8 cellular contexts compared by ENCODE assay signal in genomic region chr12:108734200-108734906, GRCh38. TPM values are rescaled to one million over a fixed set of nuclear protein-coding genes. Genes with fewer than 3 reads are reported as not detected.
DNase-seq lines count a peak whose midpoint lies in the region; FAIRE-seq and TF ChIP-seq lines count a peak whose summit lies in the region.

No MANE protein-coding gene starts in this region.

- H3K27me3 ChIP-seq in OCI-LY3 (ENCODE audit: low read depth, low read length) = peaks cover 10% of the 10 kb centered on the region; the same call in 1 of the 2 replicates
- no peaks in the 10 kb centered on the region for H3K27me3 ChIP-seq in duodenal mucosa (ENCODE audit: control insufficient read depth in 1 of 2, insufficient read depth in 2 of 2, low read length in 2 of 2)

- H3K4me1 Mint-ChIP-seq in activated naive CD4-positive, alpha-beta T cell treated with anti-CD3 and anti-CD28 coated beads, Interleukin-2, amount 10 ng/mL, durations not matched to agents 7 days and 5 days = peaks cover 25% of the 10 kb centered on the region
- H3K4me1 Mint-ChIP-seq in osteocyte (ENCODE audit: unreplicated experiment) = peaks cover 12% of the 10 kb centered on the region

- no peaks in the 10 kb centered on the region for H3K9me3 Mint-ChIP-seq in activated naive CD4-positive, alpha-beta T cell treated with anti-CD3 and anti-CD28 coated beads, Interleukin-2, amount 10 ng/mL, durations not matched to agents 7 days and 5 days
- H3K9me3 Mint-ChIP-seq in osteocyte (ENCODE audit: unreplicated experiment) = peaks cover 5% of the 10 kb centered on the region

- H3K4me1 ChIP-seq in OCI-LY3 (ENCODE audit: low read length) = peaks cover 38% of the 10 kb centered on the region
- peaks cover 21 to 26% of the 10 kb centered on the region in 2 donors for H3K4me1 ChIP-seq in duodenal mucosa (ENCODE audit: control insufficient read depth in 1 of 2, insufficient read depth in 2 of 2, low read length in 2 of 2)

- H3K9me3 ChIP-seq in OCI-LY3 (ENCODE audit: insufficient read depth, low read length) = no peaks in the 10 kb centered on the region
- peaks cover 0 to 3% of the 10 kb centered on the region in 2 donors for H3K9me3 ChIP-seq in duodenal mucosa (ENCODE audit: control insufficient read depth in 1 of 2, low read length in 2 of 2)

- H3K27ac ChIP-seq in OCI-LY3 (ENCODE audit: low read length) = no peak overlapping the region
- peak overlapping the region; percentile 77 for H3K27ac ChIP-seq in duodenal mucosa (ENCODE audit: low read depth, low read length)

- H3K4me3 Mint-ChIP-seq in activated naive CD4-positive, alpha-beta T cell treated with anti-CD3 and anti-CD28 coated beads, Interleukin-2, amount 10 ng/mL, durations not matched to agents 7 days and 5 days = no peak overlapping the region
- H3K4me3 Mint-ChIP-seq in osteocyte (ENCODE audit: unreplicated experiment) = no peak overlapping the region

- TF ChIP-seq CTCF in OCI-LY3 (IDR thresholded peaks at IDR 0.05; ENCODE audit: low read depth, low read length) (no peak), osteocyte (IDR thresholded peaks at IDR 0.05) (no peak)

- H3K4me2 ChIP-seq in OCI-LY3 (ENCODE audit: low read length) = peak overlapping the region; percentile 40

- H3K27me3 Mint-ChIP-seq in activated naive CD4-positive, alpha-beta T cell treated with anti-CD3 and anti-CD28 coated beads, Interleukin-2, amount 10 ng/mL, durations not matched to agents 7 days and 5 days = peaks cover 16% of the 10 kb centered on the region
- no peaks in the 10 kb centered on the region for H3K27me3 Mint-ChIP-seq in osteocyte (ENCODE audit: unreplicated experiment)

- H4K20me1 ChIP-seq in OCI-LY3 (ENCODE audit: insufficient read depth, low read length) = peaks cover 8% of the 10 kb centered on the region

- H3K36me3 Mint-ChIP-seq in activated naive CD4-positive, alpha-beta T cell treated with anti-CD3 and anti-CD28 coated beads, Interleukin-2, amount 10 ng/mL, durations not matched to agents 7 days and 5 days = no peaks in the 10 kb centered on the region
- no peaks in the 10 kb centered on the region for H3K36me3 Mint-ChIP-seq in osteocyte (ENCODE audit: unreplicated experiment)

- H3K79me2 ChIP-seq in OCI-LY3 (ENCODE audit: low read length) = peaks cover 18% of the 10 kb centered on the region

- H2AFZ ChIP-seq in OCI-LY3 (ENCODE audit: low read depth, low read length) = peak overlapping the region; percentile 26; the same call in 1 of the 2 replicates

- H3K9ac ChIP-seq in OCI-LY3 (ENCODE audit: low read length) (peak overlapping the region; percentile 5; the same call in 1 of the 2 replicates), duodenal mucosa (ENCODE audit: low read depth in 1 of 2, low read length in 2 of 2) (peak overlapping the region; percentile 20 to 41)

- CTCF ChIA-PET in activated naive CD4-positive, alpha-beta T cell treated with anti-CD3 and anti-CD28 coated beads, Interleukin-2, amount 10 ng/mL, durations not matched to agents 7 days and 5 days (lab: Charles Lee) = interaction anchor here (3.1 kb wide), 1 partner anchor 70 kb away, joined by 10 read pairs; no protein-coding TSS in a partner anchor

- H3K27ac Mint-ChIP-seq in activated naive CD4-positive, alpha-beta T cell treated with anti-CD3 and anti-CD28 coated beads, Interleukin-2, amount 10 ng/mL, durations not matched to agents 7 days and 5 days = no peak overlapping the region
- H3K27ac Mint-ChIP-seq in osteocyte (ENCODE audit: unreplicated experiment) = peak overlapping the region; percentile 59

- FAIRE-seq in GM19239 (lab: Jason Lieb, UNC) = no peak

- peak overlapping the region; percentile 21 for H3K4me3 ChIP-seq in OCI-LY3 (ENCODE audit: low read length)
- H3K4me3 ChIP-seq in duodenal mucosa (ENCODE audit: low read depth in 1 of 2, low read length in 2 of 2) = no peak overlapping the region

- H3K36me3 ChIP-seq in OCI-LY3 (replicated peaks; ENCODE audit: low read depth, low read length) (no peaks in the 10 kb centered on the region), duodenal mucosa (ENCODE audit: control insufficient read depth in 1 of 2, insufficient read depth in 2 of 2, low read length in 2 of 2) (no peaks in the 10 kb centered on the region)

- DNase-seq in activated naive CD4-positive, alpha-beta T cell treated with Interleukin-2 at 50 U/mL for 16 hours = peak; percentile 7
- no peak for DNase-seq in activated naive CD4-positive, alpha-beta T cell treated with anti-CD3 and anti-CD28 coated beads, Interleukin-2, amount 10 ng/mL, durations not matched to agents 7 days and 5 days
- DNase-seq in osteocyte (ENCODE audit: extremely low spot score, unreplicated experiment) (peak; percentile 40), GM19239 (ENCODE audit: insufficient read length, low spot score) (no peak), DMS79 treated with DMSO at 0.1 percent for 48 hours (lab: John Stamatoyannopoulos, UW) (no peak), NCI-H2196 treated with DMSO at 0.1 percent for 48 hours (lab: John Stamatoyannopoulos, UW; ENCODE audit: unreplicated experiment) (no peak)

RNA-seq across cellular contexts. Expression of gene CORO1C, which starts 3.0 kb away (rescaled TPM):
- 234 and 248 TPM in 2 replicates for total RNA-seq in osteocyte

Comparison
In these comparisons a context has a peak if more than half of its experiments do, and no peak if none do; other contexts are left out.
1. DNase-seq: peak in activated naive CD4-positive, alpha-beta T cell treated with Interleukin-2 at 50 U/mL for 16 hours (single experiment) and osteocyte (single experiment); none in activated naive CD4-positive, alpha-beta T cell treated with anti-CD3 and anti-CD28 coated beads, Interleukin-2, amount 10 ng/mL, durations not matched to agents 7 days and 5 days (single experiment), GM19239 (single experiment), DMS79 treated with DMSO at 0.1 percent for 48 hours (single experiment) and NCI-H2196 treated with DMSO at 0.1 percent for 48 hours (single experiment).